14 cellular contexts compared by ENCODE assay signal in genomic region chr7:67738-68395, GRCh38.
DNase-seq lines count a peak whose midpoint lies in the region; ATAC-seq and TF ChIP-seq lines count a peak whose summit lies in the region.
"Had no signal": no experiment of that assay in that cellular context is flagged by ENCODE, and none has a peak within 500 bp of the region (broad histone marks: within the 10 kb centered on the region; RNA-seq: fewer than 3 reads in every experiment).

No MANE protein-coding gene starts in this region.

- intact Hi-C loops in Right ventricle myocardium superior (cut with DNase I), result no loop called here

- ATAC-seq in Right ventricle myocardium superior (ENCODE audit: poor library complexity), result no peak
- no peak for ATAC-seq in HG03135 (IDR thresholded peaks at IDR 0.05; ENCODE audit: unreplicated experiment)
- ATAC-seq in HG03439 (IDR thresholded peaks at IDR 0.05; ENCODE audit: unreplicated experiment), result no peak

- TF ChIP-seq CTCF in right atrium auricular region (IDR thresholded peaks at IDR 0.05) (no peak), astrocyte of the spinal cord (IDR thresholded peaks at IDR 0.05; ENCODE audit: low read depth, low read length) (peak; percentile 37)

- H3K9me3 ChIP-seq in right atrium auricular region, result no peaks in the 10 kb centered on the region
- no peaks in the 10 kb centered on the region for H3K9me3 ChIP-seq in stomach smooth muscle (ENCODE audit: control insufficient read depth in 2 of 2, low read length in 2 of 2)
- H3K9me3 ChIP-seq: colonic mucosa had no signal

- in situ Hi-C loops in astrocyte of the spinal cord (cut with HindIII; ENCODE audit: low sequenced_read_pairs), result no loop called here

- no peak overlapping the region for H3K27ac ChIP-seq in right atrium auricular region
- peak overlapping the region; percentile 41 for H3K27ac ChIP-seq in stomach smooth muscle (ENCODE audit: low read length)
- H3K27ac ChIP-seq: colonic mucosa, KMS-11, parathyroid adenoma had no signal

- no peaks in the 10 kb centered on the region for H3K27me3 ChIP-seq in right atrium auricular region
- H3K27me3 ChIP-seq in stomach smooth muscle (ENCODE audit: control insufficient read depth in 1 of 2, insufficient read depth in 2 of 2, low read length in 2 of 2), result no peaks in the 10 kb centered on the region
- H3K27me3 ChIP-seq: colonic mucosa had no signal

- no peak overlapping the region for H3K4me3 ChIP-seq in right atrium auricular region
- H3K4me3 ChIP-seq in astrocyte of the spinal cord (ENCODE audit: low read depth, low read length), result no peak overlapping the region
- no peak overlapping the region for H3K4me3 ChIP-seq in stomach smooth muscle (ENCODE audit: low read length in 2 of 2)
- H3K4me3 ChIP-seq: colonic mucosa had no signal

- H3K9ac ChIP-seq in stomach smooth muscle (ENCODE audit: low read length in 2 of 2), result no peak overlapping the region
- H3K9ac ChIP-seq: KMS-11, parathyroid adenoma had no signal

- H3K4me1 ChIP-seq in right atrium auricular region (peaks cover 0 to 10% of the 10 kb centered on the region in 2 donors), stomach smooth muscle (ENCODE audit: control insufficient read depth, insufficient read depth, low read length) (peaks cover 32% of the 10 kb centered on the region)
- H3K4me1 ChIP-seq: colonic mucosa, parathyroid adenoma had no signal

- DNase-seq in Right ventricle myocardium superior (peak; percentile 22), right atrium auricular region (ENCODE audit: low spot score) (no peak), astrocyte of the spinal cord (ENCODE audit: low read depth, low spot score) (peak; percentile 75), kidney tubule cell (ENCODE audit: low spot score) (peak; percentile 71)
- DNase-seq in activated naive CD4-positive, alpha-beta T cell treated with Interleukin-2 at 50 U/mL for 16 hours, result no peak
- DNase-seq: activated CD8-positive, alpha-beta memory T cell treated with anti-CD3 and anti-CD28 coated beads, Interleukin-2, amount 50 U/mL, for 4 hours; colonic mucosa; NCI-H2029; stimulated activated CD4-positive, alpha-beta T cell treated with anti-CD3 and anti-CD28 coated beads, Interleukin-1b, Interleukin-23, amount 100 ng/mL, for 48 hours had no signal

- H3K36me3 ChIP-seq in right atrium auricular region (no peaks in the 10 kb centered on the region), stomach smooth muscle (ENCODE audit: control insufficient read depth in 2 of 2, insufficient read depth in 2 of 2, low read length in 2 of 2) (no peaks in the 10 kb centered on the region)
- H3K36me3 ChIP-seq: colonic mucosa had no signal

Comparison
In these comparisons a context has a peak if more than half of its experiments do, and no peak if none do; other contexts are left out.
1. DNase-seq: peak in Right ventricle myocardium superior (single experiment), astrocyte of the spinal cord (single experiment) and kidney tubule cell (single experiment); none in right atrium auricular region (single experiment) and activated naive CD4-positive, alpha-beta T cell treated with Interleukin-2 at 50 U/mL for 16 hours (single experiment).